In genomic region chr10:15245530-15245929, GRCh38 we compare ENCODE assay signal across 9 cellular contexts.
DNase-seq lines count a peak whose midpoint lies in the region; ATAC-seq and TF ChIP-seq lines count a peak whose summit lies in the region.
"Had no signal": no experiment of that assay in that cellular context is flagged by ENCODE, and none has a peak within 500 bp of the region (broad histone marks: within the 10 kb centered on the region; RNA-seq: fewer than 3 reads in every experiment).

No MANE protein-coding gene starts in this region.

- DNase-seq in AG09309 (ENCODE audit: low read depth) (no peak), RWPE2 (ENCODE audit: low spot score) (no peak), fibroblast of the aortic adventitia (ENCODE audit: low read depth) (peak; percentile 12), AML-193 (lab: John Stamatoyannopoulos, UW) (no peak), NCI-H2029 treated with DMSO at 0.1 percent for 48 hours (lab: John Stamatoyannopoulos, UW) (no peak), left ventricle myocardium superior (no peak)
- DNase-seq: amygdala had no signal

- intact Hi-C loops in left ventricle myocardium superior (cut with micrococcal nuclease) = no loop called here

- no peaks in the 10 kb centered on the region for H3K36me3 ChIP-seq in RWPE2 (ENCODE audit: low read depth)

- no peak overlapping the region for H3K27ac ChIP-seq in RWPE2 (ENCODE audit: poor library complexity, severe bottlenecking)

- no peak for ATAC-seq in RWPE2 (ENCODE audit: low read depth)
- no peak for ATAC-seq in HG03354 (IDR thresholded peaks at IDR 0.05; ENCODE audit: poor library complexity, severe bottlenecking, unreplicated experiment)
- no peak for ATAC-seq in left ventricle myocardium superior

- TF ChIP-seq CTCF in AG09309 (IDR thresholded peaks at IDR 0.05; ENCODE audit: control insufficient read depth, insufficient read depth, low read depth, low read length, missing control alignments) (peak; percentile 13), GM12872 (IDR thresholded peaks at IDR 0.05; ENCODE audit: insufficient read depth, low read depth, low read length) (peak; percentile 55), RWPE2 (IDR thresholded peaks at IDR 0.05; ENCODE audit: poor library complexity, severe bottlenecking) (peak; percentile 16), fibroblast of the aortic adventitia (IDR thresholded peaks at IDR 0.05; ENCODE audit: insufficient read depth, low read length) (peak; percentile 39)

- H3K4me3 ChIP-seq in AG09309 (ENCODE audit: control insufficient read depth, low read depth, low read length) = no peak overlapping the region
- no peak overlapping the region for H3K4me3 ChIP-seq in RWPE2 (ENCODE audit: severe bottlenecking)
- H3K4me3 ChIP-seq in fibroblast of the aortic adventitia (ENCODE audit: low read depth, low read length) = no peak overlapping the region

- no peaks in the 10 kb centered on the region for H3K27me3 ChIP-seq in RWPE2 (ENCODE audit: insufficient read depth, poor library complexity, severe bottlenecking)

- no peaks in the 10 kb centered on the region for H3K4me1 ChIP-seq in RWPE2 (ENCODE audit: insufficient read depth, poor library complexity, severe bottlenecking)

- no peaks in the 10 kb centered on the region for H3K9me3 ChIP-seq in RWPE2 (ENCODE audit: severe bottlenecking)
